ENCODE assay signal across 7 cellular contexts in the genomic region with DNA sequence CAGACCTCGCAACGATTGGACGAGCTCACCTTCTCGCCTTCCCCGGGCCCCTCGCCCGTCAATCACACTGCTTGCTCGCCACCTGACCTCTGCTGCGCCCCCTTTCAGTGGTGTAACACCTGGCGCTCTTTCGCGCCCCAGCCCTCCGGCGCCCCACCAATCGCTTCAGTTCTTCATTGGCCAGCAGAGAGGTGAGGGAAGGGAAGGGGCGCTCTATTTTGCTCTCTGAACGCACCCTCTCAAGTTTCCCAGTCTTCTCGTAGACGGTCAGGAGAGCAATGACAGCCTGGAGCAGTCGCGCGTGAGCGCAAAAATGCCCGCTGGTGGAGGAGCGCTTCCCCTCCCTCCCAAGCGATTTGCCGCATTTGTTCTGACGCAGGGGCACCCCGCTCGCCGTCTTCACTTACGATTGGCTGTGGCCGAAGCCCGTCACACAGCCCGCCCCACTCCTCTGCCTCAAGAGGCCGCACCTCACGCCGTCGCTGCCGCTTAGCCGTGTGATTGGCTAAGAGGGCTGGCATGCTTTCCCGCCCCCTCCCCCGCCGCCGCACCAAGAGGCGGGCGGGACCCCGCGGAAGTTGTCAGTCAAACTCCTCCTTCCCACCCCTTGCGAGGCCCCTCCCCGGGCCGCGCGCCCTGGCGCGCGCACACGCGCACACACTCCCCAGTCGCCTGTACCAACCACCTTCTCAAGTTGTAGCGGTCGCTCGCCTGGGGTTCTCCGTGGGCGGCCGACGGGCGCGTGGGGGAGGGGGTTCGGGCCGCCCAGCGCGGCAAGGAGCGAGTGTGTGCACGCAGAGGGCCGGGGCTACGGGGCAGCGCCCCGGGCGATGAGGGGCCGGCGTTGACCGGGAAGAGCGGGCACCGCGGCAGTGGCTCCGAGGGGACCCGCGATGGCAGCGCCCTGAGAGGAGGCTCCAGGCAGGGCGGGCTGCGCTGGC. TPM values are rescaled to one million over a fixed set of nuclear protein-coding genes. Genes with fewer than 3 reads are reported as not detected.
A peak's percentile ranks its signal among the peaks of the same experiment; 100 is the strongest.
DNase-seq lines count a peak whose midpoint lies in the region; ATAC-seq and TF ChIP-seq lines count a peak whose summit lies in the region.

PPP2R5A (plus strand) TSS at position 667 of the 941 bp plus-strand sequence. CDS start 701 bp downstream, outside the sequence.

- peak; percentile 85 for ATAC-seq in GM18499 (IDR thresholded peaks at IDR 0.05; ENCODE audit: insufficient read depth, unreplicated experiment)
- ATAC-seq in HG02970 (IDR thresholded peaks at IDR 0.05; ENCODE audit: low FRiP score, unreplicated experiment): peak; percentile 84

- peak within 1 kb of the TSS; percentile 92 for H3K4me3 ChIP-seq in astrocyte of the cerebellum (ENCODE audit: low read depth, low read length)

- DNase-seq in NCI-H1930 (lab: John Stamatoyannopoulos, UW) (peak; percentile 96 to 97), T-helper 22 cell (ENCODE audit: low read depth) (peak; percentile 98), astrocyte of the cerebellum (ENCODE audit: low read depth) (peak; percentile 98), hepatic stellate cell (ENCODE audit: low spot score) (peak; percentile 97), renal cortical epithelial cell (ENCODE audit: low read depth) (peak; percentile 97)

- in situ Hi-C loops in astrocyte of the cerebellum (cut with HindIII; ENCODE audit: low sequenced_read_pairs): loop anchor here (25.0 kb wide), 1 partner anchor 223 kb away; no protein-coding TSS in a partner anchor

- TF ChIP-seq CTCF in astrocyte of the cerebellum (IDR thresholded peaks at IDR 0.05; ENCODE audit: low read depth, low read length, missing control alignments): peak; percentile 18

RNA-seq across cellular contexts. Expression of gene PPP2R5A, which starts in this region (rescaled TPM):
- 38.9 and 41.7 TPM in 2 replicates for total RNA-seq in renal cortical epithelial cell

Comparison
In these comparisons a context has a peak if more than half of its experiments do, and no peak if none do; other contexts are left out.
1. Peak in every context shown above with its lines: DNase-seq, ATAC-seq and H3K4me3 ChIP-seq.